ENCODE assay signal across 8 cellular contexts in the genomic region with DNA sequence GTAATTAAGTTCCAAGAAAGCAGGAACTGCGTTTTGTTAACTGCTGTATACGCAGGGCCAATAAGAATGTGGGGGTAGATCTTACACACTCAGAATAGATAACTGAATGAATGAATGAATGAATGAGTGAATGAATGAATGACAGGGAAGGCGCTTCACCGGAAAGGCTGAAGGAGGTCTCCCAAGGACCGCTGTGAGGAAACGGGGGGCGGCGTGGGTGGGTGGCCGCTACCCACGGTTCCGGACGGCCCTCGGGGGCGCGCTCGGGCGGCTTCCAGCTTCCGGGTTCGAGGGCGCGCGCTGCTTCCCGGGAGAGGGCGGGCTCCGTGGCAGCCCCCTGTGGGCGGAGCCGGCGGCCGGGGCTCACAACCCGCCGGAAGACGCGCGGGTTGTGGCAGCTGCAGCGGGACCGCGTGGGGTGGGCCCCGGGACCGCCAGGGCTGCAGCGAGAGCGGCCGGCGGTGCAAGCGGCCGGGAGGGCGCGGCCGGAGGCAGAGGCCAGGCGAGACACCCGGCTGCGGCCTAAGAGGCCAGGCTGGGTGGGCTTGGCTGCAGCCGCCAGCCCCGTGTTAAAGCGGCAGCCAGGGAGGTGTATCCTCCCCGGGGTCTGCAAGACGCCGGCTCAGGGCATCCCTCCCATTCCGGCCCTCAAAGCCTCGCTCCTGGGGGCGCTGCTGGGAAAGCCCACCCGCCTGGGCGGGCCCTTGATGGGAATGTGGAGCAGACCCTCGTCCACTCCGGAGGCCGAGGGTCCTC. TPM values are rescaled to one million over a fixed set of nuclear protein-coding genes. Genes with fewer than 3 reads are reported as not detected.
DNase-seq lines count a peak whose midpoint lies in the region; ATAC-seq and TF ChIP-seq lines count a peak whose summit lies in the region.

A gene (plus strand): TSS at position 367 of the 756 bp plus-strand sequence. CDS start 2,072 bp downstream, outside the sequence.

- H3K27ac Mint-ChIP-seq in nephron: peak within 1 kb of the TSS; percentile 90 to 95 (median 92)

- H3K9me3 ChIP-seq in OCI-LY7 (ENCODE audit: low read length): peaks cover 15% of the 10 kb centered on the region

- H3K9me3 Mint-ChIP-seq in nephron: peaks cover 49% of the 10 kb centered on the region

- H2AFZ ChIP-seq in OCI-LY7 (ENCODE audit: low read length): peak within 1 kb of the TSS; percentile 91

- no peaks in the 10 kb centered on the region for H3K27me3 Mint-ChIP-seq in nephron (ENCODE audit: low read depth)

- H3K36me3 Mint-ChIP-seq in nephron (ENCODE audit: low read depth): peaks cover 46% of the 10 kb centered on the region

- POLR2A ChIA-PET in OCI-LY7 (lab: Charles Lee): interaction anchor here (0.5 to 1.4 kb wide), 7 partner anchors 11 to 402 kb away, joined by 3 to 6 read pairs (median 4); a partner anchor contains a TSS

- H3K79me2 ChIP-seq in OCI-LY7 (ENCODE audit: insufficient read depth, low read depth, low read length): no peaks in the 10 kb centered on the region

- DNase-seq in ACHN (peak; percentile 56), OCI-LY7 (ENCODE audit: low spot score) (peak; percentile 86), activated T-helper 1 cell treated with Interleukin-2 at 50 U/mL for 16 hours (ENCODE audit: low read depth) (peak; percentile 54), fibroblast of mammary gland (ENCODE audit: low read depth) (peak; percentile 52)
- peak; percentile 58 for DNase-seq in stimulated activated naive CD4-positive, alpha-beta T cell treated with Interleukin-2 at 50 U/mL for 16 hours (lab: John Stamatoyannopoulos, UW)

- peaks cover 9% of the 10 kb centered on the region for H3K36me3 ChIP-seq in OCI-LY7 (ENCODE audit: insufficient read depth, low read length)

- ATAC-seq in GM18907 (IDR thresholded peaks at IDR 0.05; ENCODE audit: unreplicated experiment): peak; percentile 78
- ATAC-seq in HG03571 (IDR thresholded peaks at IDR 0.05; ENCODE audit: unreplicated experiment): peak; percentile 75

- intact Hi-C loops in OCI-LY7 (cut with micrococcal nuclease; ENCODE audit: unreplicated experiment): no loop called here

- peaks cover 17% of the 10 kb centered on the region for H3K4me1 ChIP-seq in OCI-LY7 (ENCODE audit: insufficient read depth, low read length, poor library complexity, severe bottlenecking)

- peaks cover 18% of the 10 kb centered on the region for H3K4me1 Mint-ChIP-seq in nephron

- peak within 1 kb of the TSS; percentile 92 for H3K4me2 ChIP-seq in OCI-LY7 (ENCODE audit: low read length)

- no peak; the same call in 1 of the 2 replicates for TF ChIP-seq CTCF in OCI-LY7 (conservative IDR thresholded peaks at IDR 0.05; ENCODE audit: low read length)
- TF ChIP-seq CTCF in fibroblast of mammary gland (conservative IDR thresholded peaks at IDR 0.05; ENCODE audit: control insufficient read depth, insufficient read depth, low read depth, low read length): no peak
- no peak for TF ChIP-seq CTCF in nephron (IDR thresholded peaks at IDR 0.05; ENCODE audit: unreplicated experiment in 3 of 3)

- peak within 1 kb of the TSS; percentile 89 to 96 (median 95) for H3K4me3 Mint-ChIP-seq in nephron

- no peaks in the 10 kb centered on the region for H3K9me2 ChIP-seq in OCI-LY7 (ENCODE audit: insufficient read depth, low read length)

- peak within 1 kb of the TSS; percentile 41 for H3K27ac ChIP-seq in OCI-LY7 (ENCODE audit: low read depth, low read length, poor library complexity, severe bottlenecking)

- no peaks in the 10 kb centered on the region for H4K20me1 ChIP-seq in OCI-LY7 (ENCODE audit: insufficient read depth, low read length)

- CTCF ChIA-PET in OCI-LY7 (lab: Charles Lee; ENCODE audit: unreplicated experiment): no interaction called here

- no TSS peak for BruUV-seq in OCI-LY7 (replicated peaks; lab: Mats Ljungman, UMichigan)

- H3K4me3 ChIP-seq in OCI-LY7 (ENCODE audit: low read depth, low read length, poor library complexity, severe bottlenecking) (peak within 1 kb of the TSS; percentile 77), fibroblast of mammary gland (ENCODE audit: control insufficient read depth, low read depth, low read length) (peak within 1 kb of the TSS; percentile 75)

- in situ Hi-C loops in ACHN (cut with HindIII; ENCODE audit: low pct_ligation_motif_present, low pct_unique_long_range_greater_than_20kb, low sequenced_read_pairs): no loop called here

RNA-seq across cellular contexts. Expression of the gene that starts here (rescaled TPM):
- 4.3 and 4.8 TPM in 2 replicates for total RNA-seq in OCI-LY7 (2014; rRNA removed; shearing (Covaris generic))
- total RNA-seq in OCI-LY7 (2022): 5.6 and 6.2 TPM in 2 replicates

Comparison
In these comparisons a context has a peak if more than half of its experiments do, and no peak if none do; other contexts are left out.
1. Peak in every context shown above with its lines: DNase-seq, ATAC-seq, H3K4me3 ChIP-seq and H3K27ac ChIP-seq.